ENCODE assay signal across 24 cellular contexts in the genomic region with DNA sequence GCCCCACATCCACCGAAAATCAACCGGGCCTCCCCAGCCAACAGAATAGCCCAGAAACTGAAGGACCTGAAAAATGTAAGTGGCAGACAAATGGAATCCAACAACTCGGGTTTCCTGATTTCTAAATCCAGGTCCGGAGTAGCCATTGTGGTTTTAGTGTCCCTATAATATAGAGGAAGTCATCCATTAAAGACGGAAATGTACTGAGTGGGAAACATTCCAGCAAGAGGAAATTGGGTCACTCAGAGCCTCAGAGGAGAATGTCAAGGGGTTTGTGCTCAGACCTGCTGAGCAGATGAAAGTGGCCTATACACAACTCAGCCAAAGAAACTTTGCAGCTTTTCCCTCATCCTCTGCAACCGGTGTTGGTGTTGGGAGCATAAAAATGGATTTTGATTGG.
"Had no signal": no experiment of that assay in that cellular context is flagged by ENCODE, and none has a peak within 500 bp of the region (broad histone marks: within the 10 kb centered on the region; RNA-seq: fewer than 3 reads in every experiment).

No MANE protein-coding gene starts in this region.

- H3K27me3 Mint-ChIP-seq: progenitor cell of endocrine pancreas; stimulated activated naive B cell treated with anti-CD40 and anti-IgM and Interleukin-4, amounts not matched to agents 10 μg/mL and 1 μg/mL and 100 μg/mL, for 72 hours had no signal

- H3K4me1 ChIP-seq: left ventricle myocardium inferior, right atrium auricular region, stomach, testis, thyroid gland, uterus had no signal

- H3K4me2 ChIP-seq: hepatocyte had no signal

- H3K79me2 ChIP-seq: hepatocyte had no signal

- H3K27ac ChIP-seq: hepatocyte, left ventricle myocardium inferior, ovary, right atrium auricular region, skin epidermis, stomach, testis, thyroid gland, uterus had no signal

- H3K27ac Mint-ChIP-seq: naive thymus-derived CD4-positive, alpha-beta T cell; natural killer cell treated with Interleukin-12 subunit alpha and Interleukin-12 subunit beta and Interleukin-15 and Interleukin-18, amount 100 ng/mL, for 72 hours; progenitor cell of endocrine pancreas; stimulated activated naive B cell treated with anti-CD40 and anti-IgM and Interleukin-4, amounts not matched to agents 10 μg/mL and 1 μg/mL and 100 μg/mL, for 72 hours had no signal

- H3K36me3 ChIP-seq: left ventricle myocardium inferior, ovary, right atrium auricular region, stomach, thyroid gland, uterus had no signal

- H2AFZ ChIP-seq: hepatocyte had no signal

- ATAC-seq: mucosa of descending colon; naive thymus-derived CD4-positive, alpha-beta T cell; natural killer cell treated with Interleukin-12 subunit alpha and Interleukin-12 subunit beta and Interleukin-15 and Interleukin-18, amount 100 ng/mL, for 72 hours; sciatic nerve; stimulated activated naive B cell treated with anti-CD40 and anti-IgM and Interleukin-4, amounts not matched to agents 10 μg/mL and 1 μg/mL and 100 μg/mL, for 72 hours; stimulated activated naive CD8-positive, alpha-beta T cell treated with anti-CD3 and anti-CD28 coated beads, Interleukin-15, Interleukin-2, amounts not matched to agents 100 U/mL and 50 U/mL, for 24 hours had no signal

- H3K4me3 ChIP-seq: hepatocyte, left ventricle myocardium inferior, lung, mucosa of descending colon, ovary, right atrium auricular region, skin epidermis, stomach, testis, thyroid gland, uterus had no signal

- H3K36me3 Mint-ChIP-seq: naive thymus-derived CD4-positive, alpha-beta T cell; natural killer cell treated with Interleukin-12 subunit alpha and Interleukin-12 subunit beta and Interleukin-15 and Interleukin-18, amount 100 ng/mL, for 72 hours; stimulated activated naive B cell treated with anti-CD40 and anti-IgM and Interleukin-4, amounts not matched to agents 10 μg/mL and 1 μg/mL and 100 μg/mL, for 72 hours had no signal

- H3K27me3 ChIP-seq: hepatocyte, ovary, right atrium auricular region, stomach, testis, thyroid gland, uterus had no signal

- DNase-seq: islet precursor cell; left ventricle myocardium inferior; midbrain; mucosa of descending colon; naive thymus-derived CD4-positive, alpha-beta T cell; ovary; stimulated activated CD4-positive, alpha-beta T cell treated with anti-CD3 and anti-CD28 coated beads, Interleukin-12 subunit alpha, Interleukin-12 subunit beta, amount 100 ng/mL, for 4 hours; stimulated activated CD4-positive, alpha-beta T cell treated with anti-CD3 and anti-CD28 coated beads, Interleukin-15, amount 100 ng/mL, for 24 hours; stimulated activated CD4-positive, alpha-beta T cell treated with anti-CD3 and anti-CD28 coated beads, Interleukin-2, amount 100 ng/mL, for 24 hours; stimulated activated CD4-positive, alpha-beta T cell treated with anti-CD3 and anti-CD28 coated beads, Interleukin-4, amount 100 ng/mL, for 1 hour; stimulated activated naive B cell treated with anti-CD40 and anti-IgM and Interleukin-4, amounts not matched to agents 10 μg/mL and 1 μg/mL and 100 μg/mL, for 72 hours; stimulated activated naive CD8-positive, alpha-beta T cell treated with anti-CD3 and anti-CD28 coated beads, Interleukin-15, Interleukin-2, amounts not matched to agents 100 U/mL and 50 U/mL, for 24 hours; stomach; testis; thyroid gland; trophoblast cell; uterus had no signal

- H3K4me3 Mint-ChIP-seq: naive thymus-derived CD4-positive, alpha-beta T cell; natural killer cell treated with Interleukin-12 subunit alpha and Interleukin-12 subunit beta and Interleukin-15 and Interleukin-18, amount 100 ng/mL, for 72 hours; stimulated activated naive B cell treated with anti-CD40 and anti-IgM and Interleukin-4, amounts not matched to agents 10 μg/mL and 1 μg/mL and 100 μg/mL, for 72 hours had no signal

- H3K9me3 ChIP-seq: left ventricle myocardium inferior, mucosa of descending colon, ovary, right atrium auricular region, stomach, testis, thyroid gland, uterus had no signal

- H3K4me1 Mint-ChIP-seq: naive thymus-derived CD4-positive, alpha-beta T cell; stimulated activated naive B cell treated with anti-CD40 and anti-IgM and Interleukin-4, amounts not matched to agents 10 μg/mL and 1 μg/mL and 100 μg/mL, for 72 hours had no signal
